13 cellular contexts compared by ENCODE assay signal in genomic region chr10:88045544-88046415, GRCh38.
A peak's percentile ranks its signal among the peaks of the same experiment; 100 is the strongest.
DNase-seq lines count a peak whose midpoint lies in the region; ATAC-seq, FAIRE-seq and TF ChIP-seq lines count a peak whose summit lies in the region.
"Had no signal": no experiment of that assay in that cellular context is flagged by ENCODE, and none has a peak within 500 bp of the region (broad histone marks: within the 10 kb centered on the region; RNA-seq: fewer than 3 reads in every experiment).

No MANE protein-coding gene starts in this region.

- H4K20me1 ChIP-seq in BLaER1 = no peaks in the 10 kb centered on the region
- H4K20me1 ChIP-seq in H1 (replicated peaks in 1 of 2; ENCODE audit: control insufficient read depth in 1 of 2, insufficient read depth in 2 of 2, low read length in 2 of 2) = no peaks in the 10 kb centered on the region

- H3K36me3 ChIP-seq in BLaER1 (no peaks in the 10 kb centered on the region), H1 (ENCODE audit: control insufficient read depth in 2 of 4, insufficient read depth in 4 of 4, low read length in 3 of 4) (no peaks in the 10 kb centered on the region), neuronal stem cell (replicated peaks in 1 of 2; ENCODE audit: control insufficient read depth in 2 of 2, insufficient read depth in 2 of 2, low read length in 2 of 2) (no peaks in the 10 kb centered on the region), gastroesophageal sphincter (no peaks in the 10 kb centered on the region)
- H3K36me3 ChIP-seq: MG63, SJSA1 had no signal

- H3K79me1 ChIP-seq in H1 (ENCODE audit: low read depth, low read length) (no peaks in the 10 kb centered on the region), neuronal stem cell (ENCODE audit: low read depth, low read length) (peaks cover 3% of the 10 kb centered on the region)

- H4K8ac ChIP-seq in H1 (ENCODE audit: extremely low read depth, insufficient read depth, low read length) (no peak overlapping the region), neuronal stem cell (ENCODE audit: low read depth, low read length) (no peak overlapping the region)

- no peaks in the 10 kb centered on the region for H3K9me3 ChIP-seq in BLaER1
- H3K9me3 ChIP-seq in H1 (ENCODE audit: insufficient read depth in 2 of 2, low read depth in 1 of 2, low read length in 1 of 2) = no peaks in the 10 kb centered on the region
- H3K9me3 ChIP-seq in neuronal stem cell (replicated peaks in 1 of 2; ENCODE audit: control insufficient read depth in 2 of 2, insufficient read depth in 1 of 2, low read depth in 1 of 2, low read length in 2 of 2) = no peaks in the 10 kb centered on the region
- H3K9me3 ChIP-seq in gastroesophageal sphincter = no peaks in the 10 kb centered on the region
- H3K9me3 ChIP-seq: MG63, SJSA1 had no signal

- H3K4me1 ChIP-seq in BLaER1 (peaks cover 22% of the 10 kb centered on the region), H1 (replicated peaks in 1 of 4; ENCODE audit: control insufficient read depth in 3 of 4, insufficient read depth in 4 of 4, low read length in 3 of 4) (peaks cover 0 to 10% (median 8%) of the 10 kb centered on the region in 4 experiments; a peak in 2 of 7 replicates), neuronal stem cell (ENCODE audit: control insufficient read depth in 2 of 2, insufficient read depth in 1 of 2, low read depth in 1 of 2, low read length in 2 of 2) (no peaks in the 10 kb centered on the region), gastroesophageal sphincter (peaks cover 0 to 17% (median 0%) of the 10 kb centered on the region in 3 donors)
- H3K4me1 ChIP-seq: SJSA1 had no signal

- H2BK5ac ChIP-seq in H1 (ENCODE audit: low read depth, low read length) (no peak overlapping the region), neuronal stem cell (ENCODE audit: low read length) (no peak overlapping the region)

- H3K4me2 ChIP-seq in BLaER1 = peak overlapping the region; percentile 58
- H3K4me2 ChIP-seq in H1 (ENCODE audit: insufficient read depth in 1 of 2, low read depth in 2 of 2, low read length in 2 of 2) = no peak overlapping the region
- H3K4me2 ChIP-seq in neuronal stem cell (ENCODE audit: insufficient read depth, low read length, poor library complexity, severe bottlenecking) = no peak overlapping the region

- H3K9ac ChIP-seq in BLaER1 (no peak overlapping the region), H1 (replicated peaks in 1 of 4; ENCODE audit: extremely low read depth in 1 of 4, low read depth in 3 of 4, low read length in 3 of 4) (no peak overlapping the region; a peak in 1 of 7 replicates), neuronal stem cell (ENCODE audit: low read depth, low read length, poor library complexity) (no peak overlapping the region)

- H3K23me2 ChIP-seq in H1 (ENCODE audit: low read depth, low read length) = no peaks in the 10 kb centered on the region

- H3K4ac ChIP-seq in H1 (replicated peaks; ENCODE audit: insufficient read length, low read depth, low read length) (no peak overlapping the region), neuronal stem cell (ENCODE audit: low read length) (no peak overlapping the region)

- DNase-seq in NOMO-1 treated with DMSO at 0.1 percent for 48 hours (lab: John Stamatoyannopoulos, UW; ENCODE audit: unreplicated experiment) (peak; percentile 81), H1 (ENCODE audit: low read depth in 1 of 2, low spot score in 2 of 2) (no peak), neuronal stem cell (ENCODE audit: low spot score) (no peak), NCI-H1694 treated with DMSO at 0.1 percent for 48 hours (lab: John Stamatoyannopoulos, UW) (no peak), erythroblast (lab: John Stamatoyannopoulos, UW) (no peak)
- DNase-seq: MG63, NCI-H524 had no signal

- H2AK5ac ChIP-seq in H1 (ENCODE audit: low read depth, low read length) (no peak overlapping the region), neuronal stem cell (ENCODE audit: low read depth, low read length) (no peak overlapping the region)

- H3K14ac ChIP-seq in H1 (ENCODE audit: insufficient read length) (no peak overlapping the region), neuronal stem cell (ENCODE audit: low read length) (peak overlapping the region; percentile 66)

- H4K5ac ChIP-seq in H1 (ENCODE audit: insufficient read length, low read depth, low read length) = no peak overlapping the region

- no peak overlapping the region for H2BK20ac ChIP-seq in H1 (ENCODE audit: low read length)

- no peak overlapping the region for H2BK15ac ChIP-seq in H1 (ENCODE audit: low read length)
- H2BK15ac ChIP-seq in neuronal stem cell (ENCODE audit: low read length) = no peak overlapping the region

- POLR2A ChIA-PET in H1 (lab: Charles Lee; ENCODE audit: partially characterized antibody) = interaction anchor here (0.6 kb wide), 1 partner anchor 227 kb away, joined by 5 read pairs; no protein-coding TSS in a partner anchor

- H3K56ac ChIP-seq in H1 (replicated peaks; ENCODE audit: insufficient read length, low read depth, low read length) = no peak overlapping the region

- CTCF ChIA-PET in H1 (lab: Charles Lee; ENCODE audit: partially characterized antibody) = interaction anchor here (1.1 kb wide), 1 partner anchor 19 kb away, joined by 3 read pairs; no protein-coding TSS in a partner anchor

- 79% methylated on average over 6 of the region's 6 CpGs; no CpG with 5 or more reads in 1 of the 2 experiments for WGBS in H1 (ENCODE audit: extremely low coverage in 1 of 2, insufficient coverage in 1 of 2, insufficient read length in 1 of 2, insufficient replicate concordance in 2 of 2, low coverage in 1 of 2, low lambda C conversion rate in 2 of 2, missing lambda C conversion rate in 1 of 2), 2 experiments
- WGBS in neuronal stem cell (ENCODE audit: extremely low coverage in 2 of 2, insufficient read length in 2 of 2, insufficient replicate concordance in 1 of 2), 2 donors = no CpG with 5 or more reads among the region's 6 CpGs
- 39 to 54% methylated on average over 4 to 6 of the region's 6 CpGs for WGBS in gastroesophageal sphincter (ENCODE audit: low coverage in 1 of 2), 2 donors

- ATAC-seq in GM18870 (IDR thresholded peaks at IDR 0.05; ENCODE audit: unreplicated experiment) (no peak), gastroesophageal sphincter (no peak)

- FAIRE-seq in H1 (lab: Jason Lieb, UNC) = peak; percentile 48
- FAIRE-seq: endothelial cell of umbilical vein, urothelium cell line had no signal

- no peak for TF ChIP-seq CTCF in H1 (IDR thresholded peaks at IDR 0.05; ENCODE audit: control extremely low read depth in 1 of 3, insufficient read depth in 1 of 3, low read depth in 1 of 3, low read length in 3 of 3)
- no peak for TF ChIP-seq CTCF in gastroesophageal sphincter (IDR thresholded peaks at IDR 0.05)

- H3K27me3 ChIP-seq in BLaER1 = no peaks in the 10 kb centered on the region
- H3K27me3 ChIP-seq in H1 (replicated peaks in 1 of 4; ENCODE audit: control insufficient read depth in 3 of 4, extremely low read depth in 1 of 4, insufficient read depth in 3 of 4, low read length in 3 of 4) = no peaks in the 10 kb centered on the region
- no peaks in the 10 kb centered on the region for H3K27me3 ChIP-seq in neuronal stem cell (ENCODE audit: control insufficient read depth in 3 of 3, insufficient read depth in 3 of 3, low read depth in 1 of 3, low read length in 3 of 3)
- H3K27me3 ChIP-seq in gastroesophageal sphincter = no peaks in the 10 kb centered on the region
- H3K27me3 ChIP-seq: MG63, SJSA1 had no signal

- no peak overlapping the region for H3K18ac ChIP-seq in H1 (ENCODE audit: extremely low read depth, low read length)
- no peak overlapping the region for H3K18ac ChIP-seq in neuronal stem cell (ENCODE audit: low read length)

- TF ChIP-seq POLR2A in H1 (IDR thresholded peaks at IDR 0.05; ENCODE audit: control extremely low read depth in 1 of 2, low read depth in 2 of 2, low read length in 2 of 2) = no peak
- no peak for TF ChIP-seq POLR2A in erythroblast (IDR thresholded peaks at IDR 0.05; ENCODE audit: low read length)
- no peak for TF ChIP-seq POLR2A in gastroesophageal sphincter (IDR thresholded peaks at IDR 0.05)

- H4K91ac ChIP-seq in H1 (replicated peaks; ENCODE audit: insufficient read length, low read length) (no peak overlapping the region), neuronal stem cell (ENCODE audit: low read depth, low read length, poor library complexity) (no peak overlapping the region)

- H3K27ac ChIP-seq in BLaER1 = peak overlapping the region; percentile 16; the same call in 1 of the 2 replicates
- no peak overlapping the region for H3K27ac ChIP-seq in H1 (ENCODE audit: low read depth, low read length)
- no peak overlapping the region for H3K27ac ChIP-seq in neuronal stem cell (replicated peaks; ENCODE audit: low read length)
- peak overlapping the region in 2 of 4 donors; percentile 33 to 51 for H3K27ac ChIP-seq in gastroesophageal sphincter
- H3K27ac ChIP-seq: SJSA1 had no signal

- TF ChIP-seq RAD21 in H1 (IDR thresholded peaks at IDR 0.05 in 1 of 2, conservative IDR thresholded peaks at IDR 0.05 in 1 of 2; ENCODE audit: low read depth in 2 of 2, low read length in 2 of 2) = no peak

- peak overlapping the region; percentile 71; the same call in 1 of the 2 replicates for H2AFZ ChIP-seq in H1 (ENCODE audit: low read length)
- H2AFZ ChIP-seq in neuronal stem cell (ENCODE audit: low read length) = no peak overlapping the region

- H2BK120ac ChIP-seq in H1 (replicated peaks; ENCODE audit: low read depth, low read length) (no peak overlapping the region), neuronal stem cell (ENCODE audit: low read depth, low read length) (no peak overlapping the region)

- H2BK12ac ChIP-seq in H1 (ENCODE audit: low read depth, low read length) (0 out of 2 replicates have a peak overlapping the region, but pooled peaks have one; percentile 31), neuronal stem cell (ENCODE audit: low read length) (no peak overlapping the region)

- H3K4me3 ChIP-seq in BLaER1 = no peak overlapping the region
- no peak overlapping the region for H3K4me3 ChIP-seq in H1 (ENCODE audit: extremely low read depth in 1 of 4, insufficient read depth in 2 of 4, low read depth in 3 of 4, low read length in 4 of 4)
- H3K4me3 ChIP-seq in neuronal stem cell (ENCODE audit: low read length in 2 of 2) = no peak overlapping the region
- H3K4me3 ChIP-seq in gastroesophageal sphincter = no peak overlapping the region
- H3K4me3 ChIP-seq: MG63, SJSA1 had no signal

- no peak for TF ChIP-seq EP300 in H1 (IDR thresholded peaks at IDR 0.05; ENCODE audit: borderline replicate concordance in 1 of 2, low read depth in 2 of 2, low read length in 2 of 2)
- TF ChIP-seq EP300 in gastroesophageal sphincter (IDR thresholded peaks at IDR 0.05) = no peak

- H3K23ac ChIP-seq in H1 (ENCODE audit: insufficient read length) (no peak overlapping the region), neuronal stem cell (ENCODE audit: low read depth, low read length, poor library complexity) (no peak overlapping the region)

- no peaks in the 10 kb centered on the region for H3K79me2 ChIP-seq in H1 (ENCODE audit: control insufficient read depth in 1 of 2, insufficient read depth in 2 of 2, low read length in 2 of 2)

TF ChIP-seq in H1, 55 proteins besides CTCF, POLR2A, EP300 and RAD21:
- TF ChIP-seq NRF1 (IDR thresholded peaks at IDR 0.05; ENCODE audit: low read depth, low read length) = no peak
- TF ChIP-seq SP2 (IDR thresholded peaks at IDR 0.05; ENCODE audit: low read length) = no peak
- TF ChIP-seq TEAD4 (IDR thresholded peaks at IDR 0.05; ENCODE audit: low read depth, low read length) = no peak
- TF ChIP-seq POLR2AphosphoS5 (IDR thresholded peaks at IDR 0.05; ENCODE audit: low read depth, low read length) = no peak
- TF ChIP-seq YY1 (IDR thresholded peaks at IDR 0.05; ENCODE audit: low read depth, low read length) = peak; percentile 66; the same call in 1 of the 2 replicates
